20 cellular contexts compared by ENCODE assay signal in genomic region chr2:207284556-207285450, GRCh38.
DNase-seq lines count a peak whose midpoint lies in the region; ATAC-seq, FAIRE-seq and TF ChIP-seq lines count a peak whose summit lies in the region.
"Had no signal": no experiment of that assay in that cellular context is flagged by ENCODE, and none has a peak within 500 bp of the region (broad histone marks: within the 10 kb centered on the region; RNA-seq: fewer than 3 reads in every experiment).

No MANE protein-coding gene starts in this region.

- H3K9ac ChIP-seq in HepG2 (ENCODE audit: insufficient read depth, low read depth, low read length) (no peak overlapping the region), endodermal cell (ENCODE audit: extremely low read depth, low read length, poor library complexity, severe bottlenecking) (no peak overlapping the region)

- no TSS peak for BruUV-seq in HepG2 (replicated peaks; lab: Mats Ljungman, UMichigan)

- ATAC-seq in HepG2 (no peak), right lobe of liver (no peak), GM18907 (IDR thresholded peaks at IDR 0.05; ENCODE audit: unreplicated experiment) (no peak), GM18873 (IDR thresholded peaks at IDR 0.05; ENCODE audit: low FRiP score, unreplicated experiment) (no peak)
- ATAC-seq: activated CD8-positive, alpha-beta T cell treated with anti-CD3 and anti-CD28 coated beads for 36 hours; mucosa of descending colon; stimulated activated naive B cell treated with anti-CD40 and anti-IgM and Interleukin-4, amounts not matched to agents 10 μg/mL and 1 μg/mL and 100 μg/mL, for 72 hours had no signal

- peaks cover 40% of the 10 kb centered on the region for H3K4me1 Mint-ChIP-seq in endodermal cell

- POLR2A ChIA-PET in HepG2 (lab: Yijun Ruan, JAX): no interaction called here

- TF ChIP-seq EP300 in HepG2 (IDR thresholded peaks at IDR 0.05; ENCODE audit: low read depth in 2 of 2, low read length in 2 of 2) (no peak), HepG2 (CRISPR knock-in tag; IDR thresholded peaks at IDR 0.05; ENCODE audit: borderline replicate concordance) (no peak)

- no peak overlapping the region for H2AFZ ChIP-seq in HepG2 (ENCODE audit: low read length)

- no peak overlapping the region for H3K4me2 ChIP-seq in HepG2 (ENCODE audit: low read depth, low read length)

- WGBS in HepG2 (ENCODE audit: low lambda C conversion rate): 69% methylated on average over 4 of the region's 4 CpGs
- 75% methylated on average over 4 of the region's 4 CpGs for WGBS in right lobe of liver (ENCODE audit: insufficient coverage, low coverage, low lambda C conversion rate, missing lambda C conversion rate)
- 73 to 81% methylated on average over 4 of the region's 4 CpGs for WGBS in endodermal cell (ENCODE audit: insufficient coverage in 1 of 2, insufficient read length in 1 of 2), 2 experiments

- H3K27me3 ChIP-seq in HepG2 (ENCODE audit: control insufficient read depth in 1 of 2, insufficient read depth in 2 of 2, low read length in 2 of 2): no peaks in the 10 kb centered on the region
- no peaks in the 10 kb centered on the region for H3K27me3 ChIP-seq in right lobe of liver
- no peaks in the 10 kb centered on the region for H3K27me3 ChIP-seq in endodermal cell (ENCODE audit: control insufficient read depth, insufficient read depth, low read length, poor library complexity, severe bottlenecking)
- 0 out of 2 replicates have a peak, but pooled peaks cover 7% of the 10 kb centered on the region for H3K27me3 ChIP-seq in SJCRH30
- H3K27me3 ChIP-seq: brain microvascular endothelial cell, foreskin keratinocyte, neutrophil, transverse colon had no signal

- TF ChIP-seq RAD21 in HepG2 (CRISPR knock-in tag; IDR thresholded peaks at IDR 0.05): no peak

- H3K9me3 Mint-ChIP-seq in endodermal cell: no peaks in the 10 kb centered on the region
- H3K9me3 Mint-ChIP-seq: activated CD8-positive, alpha-beta T cell treated with anti-CD3 and anti-CD28 coated beads for 36 hours; dendritic cell treated with granulocyte-macrophage colony-stimulating factor and Interleukin-4, amounts not matched to agents 40 ng/mL and 50 ng/mL, for 4 days; stimulated activated naive B cell treated with anti-CD40 and anti-IgM and Interleukin-4, amounts not matched to agents 10 μg/mL and 1 μg/mL and 100 μg/mL, for 72 hours had no signal

- no peaks in the 10 kb centered on the region for H3K79me2 ChIP-seq in HepG2 (ENCODE audit: insufficient read depth, low read length)

- H3K27ac ChIP-seq in HepG2 (ENCODE audit: extremely low read length, insufficient read depth, low read length) (no peak overlapping the region), right lobe of liver (no peak overlapping the region), endodermal cell (ENCODE audit: low read depth, low read length) (no peak overlapping the region), SJCRH30 (no peak overlapping the region)
- H3K27ac ChIP-seq: brain microvascular endothelial cell, foreskin keratinocyte, neutrophil, transverse colon, WERI-Rb-1 had no signal

- H3K27ac Mint-ChIP-seq in endodermal cell: no peak overlapping the region
- H3K27ac Mint-ChIP-seq: activated CD8-positive, alpha-beta T cell treated with anti-CD3 and anti-CD28 coated beads for 36 hours; activated naive CD8-positive, alpha-beta T cell treated with anti-CD3 and anti-CD28 coated beads, Interleukin-2, amount 10 ng/mL, durations not matched to agents 7 days and 5 days; dendritic cell treated with granulocyte-macrophage colony-stimulating factor and Interleukin-4, amounts not matched to agents 40 ng/mL and 50 ng/mL, for 4 days; stimulated activated naive B cell treated with anti-CD40 and anti-IgM and Interleukin-4, amounts not matched to agents 10 μg/mL and 1 μg/mL and 100 μg/mL, for 72 hours had no signal

- H3K9me3 ChIP-seq in HepG2 (ENCODE audit: low read length) (no peaks in the 10 kb centered on the region), right lobe of liver (no peaks in the 10 kb centered on the region), endodermal cell (ENCODE audit: control insufficient read depth, low read length) (no peaks in the 10 kb centered on the region), SJCRH30 (replicated peaks) (no peaks in the 10 kb centered on the region)
- H3K9me3 ChIP-seq: mucosa of descending colon, neutrophil, transverse colon had no signal

- no peaks in the 10 kb centered on the region for H4K20me1 ChIP-seq in HepG2 (ENCODE audit: insufficient read depth, low read length)

- CTCF ChIA-PET in HepG2 (lab: Yijun Ruan, JAX; ENCODE audit: low intra/inter-chr PET ratio, low total read pairs): no interaction called here

- no peak for TF ChIP-seq POLR2A in HepG2 (IDR thresholded peaks at IDR 0.05; ENCODE audit: insufficient read depth in 1 of 2, low read depth in 2 of 2, low read length in 2 of 2)
- TF ChIP-seq POLR2A in right lobe of liver (IDR thresholded peaks at IDR 0.05): no peak

- no peak overlapping the region for H3K4me3 Mint-ChIP-seq in endodermal cell
- H3K4me3 Mint-ChIP-seq: activated CD8-positive, alpha-beta T cell treated with anti-CD3 and anti-CD28 coated beads for 36 hours; activated naive CD8-positive, alpha-beta T cell treated with anti-CD3 and anti-CD28 coated beads, Interleukin-2, amount 10 ng/mL, durations not matched to agents 7 days and 5 days; dendritic cell treated with granulocyte-macrophage colony-stimulating factor and Interleukin-4, amounts not matched to agents 40 ng/mL and 50 ng/mL, for 4 days; stimulated activated naive B cell treated with anti-CD40 and anti-IgM and Interleukin-4, amounts not matched to agents 10 μg/mL and 1 μg/mL and 100 μg/mL, for 72 hours had no signal

- H3K27me3 Mint-ChIP-seq in endodermal cell (ENCODE audit: insufficient read depth): no peaks in the 10 kb centered on the region
- H3K27me3 Mint-ChIP-seq: activated CD8-positive, alpha-beta T cell treated with anti-CD3 and anti-CD28 coated beads for 36 hours; dendritic cell treated with granulocyte-macrophage colony-stimulating factor and Interleukin-4, amounts not matched to agents 40 ng/mL and 50 ng/mL, for 4 days; stimulated activated naive B cell treated with anti-CD40 and anti-IgM and Interleukin-4, amounts not matched to agents 10 μg/mL and 1 μg/mL and 100 μg/mL, for 72 hours had no signal

- intact Hi-C loops in HepG2 (cut with micrococcal nuclease; ENCODE audit: unreplicated experiment): no loop called here
- intact Hi-C loops in right lobe of liver (cut with DNase I): no loop called here

- no peaks in the 10 kb centered on the region for H3K36me3 ChIP-seq in HepG2 (replicated peaks in 1 of 2; ENCODE audit: control insufficient read depth in 1 of 2, insufficient read depth in 2 of 2, low read length in 2 of 2)
- H3K36me3 ChIP-seq in right lobe of liver: no peaks in the 10 kb centered on the region
- H3K36me3 ChIP-seq in endodermal cell (ENCODE audit: control insufficient read depth, insufficient read depth, low read length): no peaks in the 10 kb centered on the region
- no peaks in the 10 kb centered on the region for H3K36me3 ChIP-seq in SJCRH30
- H3K36me3 ChIP-seq: brain microvascular endothelial cell, neutrophil, transverse colon, WERI-Rb-1 had no signal

- H3K36me3 Mint-ChIP-seq in endodermal cell (ENCODE audit: low read depth): no peaks in the 10 kb centered on the region
- H3K36me3 Mint-ChIP-seq: stimulated activated naive B cell treated with anti-CD40 and anti-IgM and Interleukin-4, amounts not matched to agents 10 μg/mL and 1 μg/mL and 100 μg/mL, for 72 hours had no signal

- no peak overlapping the region for H3K4me3 ChIP-seq in HepG2 (replicated peaks in 1 of 3; ENCODE audit: insufficient read depth in 1 of 3, low read depth in 2 of 3, low read length in 3 of 3)
- no peak overlapping the region for H3K4me3 ChIP-seq in right lobe of liver
- H3K4me3 ChIP-seq in endodermal cell (ENCODE audit: low read length): peak overlapping the region; percentile 7
- no peak overlapping the region for H3K4me3 ChIP-seq in SJCRH30
- H3K4me3 ChIP-seq: mucosa of descending colon, transverse colon had no signal

- in situ Hi-C loops in HepG2 (cut with HindIII; ENCODE audit: extremely low pct_ligation_motif_present, low pct_unique_long_range_greater_than_20kb): no loop called here

- TF ChIP-seq CTCF in HepG2 (CRISPR knock-in tag; IDR thresholded peaks at IDR 0.05) (no peak), right lobe of liver (IDR thresholded peaks at IDR 0.05) (no peak), endodermal cell (conservative IDR thresholded peaks at IDR 0.05) (no peak)

- FAIRE-seq in HepG2 (lab: Jason Lieb, UNC): no peak

- no peaks in the 10 kb centered on the region for H3K4me1 ChIP-seq in HepG2 (ENCODE audit: insufficient read depth, low read length)
- no peaks in the 10 kb centered on the region for H3K4me1 ChIP-seq in right lobe of liver
- peaks cover 22% of the 10 kb centered on the region for H3K4me1 ChIP-seq in endodermal cell (ENCODE audit: control insufficient read depth, insufficient read depth, low read length)
- no peaks in the 10 kb centered on the region for H3K4me1 ChIP-seq in SJCRH30

- DNase-seq in HepG2 (ENCODE audit: low spot score) (no peak), right lobe of liver (no peak), NCI-H2227 (lab: John Stamatoyannopoulos, UW; ENCODE audit: unreplicated experiment) (peak; percentile 57), endodermal cell (no peak), NCI-H1417 treated with DMSO at 0.1 percent for 48 hours (lab: John Stamatoyannopoulos, UW) (no peak), SJCRH30 (no peak)
- DNase-seq: activated naive CD8-positive, alpha-beta T cell treated with anti-CD3 and anti-CD28 coated beads, Interleukin-2, amount 10 ng/mL, durations not matched to agents 7 days and 5 days; activated T-cell treated with anti-CD3 and anti-CD28 coated beads, Interleukin-2, amount 50 U/mL, for 48 hours; brain microvascular endothelial cell; KG1; mucosa of descending colon; stimulated activated naive B cell treated with anti-CD40 and anti-IgM and Interleukin-4, amounts not matched to agents 10 μg/mL and 1 μg/mL and 100 μg/mL, for 72 hours; transverse colon; WERI-Rb-1 had no signal

TF ChIP-seq in HepG2, 621 proteins besides CTCF, POLR2A, EP300 and RAD21 (continues in another document):
- TF ChIP-seq FUBP1 (CRISPR knock-in tag; IDR thresholded peaks at IDR 0.05; ENCODE audit: borderline replicate concordance) (no peak), MAFK (conservative IDR thresholded peaks at IDR 0.05 in 1 of 2, IDR thresholded peaks at IDR 0.05 in 1 of 2; ENCODE audit: low read length in 2 of 2) (peak; percentile 75 to 76; a peak in 3 of 4 replicates)
